Comparison of ENCODE assay signal across 15 cellular contexts in genomic region chr17:41895617-41896016, GRCh38. TPM values are rescaled to one million over a fixed set of nuclear protein-coding genes. Genes with fewer than 3 reads are reported as not detected.
DNase-seq lines count a peak whose midpoint lies in the region; ATAC-seq, FAIRE-seq and TF ChIP-seq lines count a peak whose summit lies in the region.
"Had no signal": no experiment of that assay in that cellular context is flagged by ENCODE, and none has a peak within 500 bp of the region (broad histone marks: within the 10 kb centered on the region; RNA-seq: fewer than 3 reads in every experiment).

No MANE protein-coding gene starts in this region.

- peaks cover 21% of the 10 kb centered on the region for H3K4me1 Mint-ChIP-seq in osteocyte (ENCODE audit: unreplicated experiment)
- H3K4me1 Mint-ChIP-seq in naive thymus-derived CD8-positive, alpha-beta T cell = peaks cover 0 to 4% (median under 1%) of the 10 kb centered on the region in 4 donors

- H3K4me2 ChIP-seq in A549 (peak overlapping the region; percentile 59), SK-N-SH (peak overlapping the region; percentile 37; the same call in 1 of the 2 replicates)

- no peak overlapping the region for H3K9ac ChIP-seq in SK-N-SH

- peaks cover 40% of the 10 kb centered on the region for H3K79me2 ChIP-seq in SK-N-SH (ENCODE audit: insufficient read depth)

- H3K27ac ChIP-seq in A549 (peak overlapping the region; percentile 67 to 81), SK-N-SH (ENCODE audit: low read depth in 2 of 2, low read length in 1 of 2) (peak overlapping the region; percentile 73 to 76)
- H3K27ac ChIP-seq: VCaP had no signal

- H2AFZ ChIP-seq in SK-N-SH (ENCODE audit: low read depth) = no peak overlapping the region

- CTCF ChIA-PET in A549 (lab: Yijun Ruan, JAX) = interaction anchor here (0.9 to 9.6 kb wide), 11 partner anchors 9 to 158 kb away, joined by 3 to 62 read pairs (median 4); partner anchors contain the start of gene ACLY
- CTCF ChIA-PET in SK-N-SH (lab: Yijun Ruan, JAX) = interaction anchor here (0.6 to 2.7 kb wide), 10 partner anchors 12 to 110 kb away, joined by 3 to 9 read pairs (median 4); partner anchors contain the start of genes ACLY and P3H4

- H3K4me1 ChIP-seq in A549 (peaks cover 80% of the 10 kb centered on the region), SK-N-SH (ENCODE audit: control insufficient read depth in 1 of 2, insufficient read depth in 2 of 2, low read depth in 1 of 2, low read length in 1 of 2) (peaks cover 15 to 28% of the 10 kb centered on the region in 2 experiments; a peak in 3 of 4 replicates)
- H3K4me1 ChIP-seq: breast epithelium had no signal

- no peaks in the 10 kb centered on the region for H3K27me3 ChIP-seq in SK-N-SH (ENCODE audit: insufficient read depth)
- H3K27me3 ChIP-seq: breast epithelium had no signal

- WGBS in A549 (ENCODE audit: missing lambda C conversion rate) = 86% methylated on average over 5 of the region's 5 CpGs
- 62% methylated on average over 5 of the region's 5 CpGs for WGBS in SK-N-SH (ENCODE audit: low lambda C conversion rate)

- H3K36me3 Mint-ChIP-seq in osteocyte (ENCODE audit: unreplicated experiment) = peaks cover 45% of the 10 kb centered on the region
- H3K36me3 Mint-ChIP-seq in naive thymus-derived CD8-positive, alpha-beta T cell = peaks cover 0 to 90% (median 12%) of the 10 kb centered on the region in 3 donors

- ATAC-seq in A549 = peak in 1 of 2 experiments; percentile 2; a peak in 2 of 6 replicates
- no peak for ATAC-seq in naive thymus-derived CD8-positive, alpha-beta T cell
- no peak for ATAC-seq in GM21367 (IDR thresholded peaks at IDR 0.05; ENCODE audit: unreplicated experiment)

- peaks cover 57 to 67% of the 10 kb centered on the region in 2 experiments for H3K36me3 ChIP-seq in SK-N-SH (replicated peaks in 1 of 2; ENCODE audit: control insufficient read depth in 1 of 2, insufficient read depth in 2 of 2, low read length in 1 of 2)
- H3K36me3 ChIP-seq: breast epithelium had no signal

- no peaks in the 10 kb centered on the region for H3K9me3 ChIP-seq in A549
- no peaks in the 10 kb centered on the region for H3K9me3 ChIP-seq in SK-N-SH
- H3K9me3 ChIP-seq: breast epithelium had no signal

- no peaks in the 10 kb centered on the region for H3K27me3 Mint-ChIP-seq in osteocyte (ENCODE audit: unreplicated experiment)
- H3K27me3 Mint-ChIP-seq in naive thymus-derived CD8-positive, alpha-beta T cell = no peaks in the 10 kb centered on the region
- H3K27me3 Mint-ChIP-seq: activated T-cell treated with anti-CD3 and anti-CD28 coated beads, Interleukin-2, amount 50 U/mL, for 24 hours had no signal

- H3K9me3 Mint-ChIP-seq in osteocyte (ENCODE audit: unreplicated experiment) = no peaks in the 10 kb centered on the region
- H3K9me3 Mint-ChIP-seq in naive thymus-derived CD8-positive, alpha-beta T cell = no peaks in the 10 kb centered on the region
- H3K9me3 Mint-ChIP-seq: activated T-cell treated with anti-CD3 and anti-CD28 coated beads, Interleukin-2, amount 50 U/mL, for 24 hours had no signal

- H3K4me3 Mint-ChIP-seq in osteocyte (ENCODE audit: unreplicated experiment) = no peak overlapping the region
- no peak overlapping the region for H3K4me3 Mint-ChIP-seq in naive thymus-derived CD8-positive, alpha-beta T cell
- H3K4me3 Mint-ChIP-seq: activated T-cell treated with anti-CD3 and anti-CD28 coated beads, Interleukin-2, amount 50 U/mL, for 24 hours had no signal

- H3K27ac Mint-ChIP-seq in osteocyte (ENCODE audit: unreplicated experiment) = peak overlapping the region; percentile 70
- peak overlapping the region in 3 of 10 donors; percentile 8 to 82 (median 63) for H3K27ac Mint-ChIP-seq in naive thymus-derived CD8-positive, alpha-beta T cell

- peaks cover 29% of the 10 kb centered on the region for H4K20me1 ChIP-seq in SK-N-SH (ENCODE audit: insufficient read depth)

- no peak for TF ChIP-seq EP300 in A549 (IDR thresholded peaks at IDR 0.05)
- TF ChIP-seq EP300 in SK-N-SH (IDR thresholded peaks at IDR 0.05; ENCODE audit: borderline replicate concordance in 1 of 2, low read depth in 1 of 2, low read length in 1 of 2) = peak in 1 of 2 experiments; percentile 48; a peak in 1 of 4 replicates

- no peaks in the 10 kb centered on the region for H3K9me2 ChIP-seq in SK-N-SH

- TF ChIP-seq POLR2A in A549 (IDR thresholded peaks at IDR 0.05; ENCODE audit: low read length) = no peak

- TF ChIP-seq CTCF in A549 (IDR thresholded peaks at IDR 0.05) (no peak), SK-N-SH (IDR thresholded peaks at IDR 0.05) (no peak), foreskin fibroblast (IDR thresholded peaks at IDR 0.05; ENCODE audit: low read depth, low read length) (no peak), osteocyte (IDR thresholded peaks at IDR 0.05) (no peak)

- no peak overlapping the region for H3K4me3 ChIP-seq in A549
- H3K4me3 ChIP-seq in SK-N-SH (ENCODE audit: low read depth in 2 of 2, low read length in 1 of 2) = no peak overlapping the region
- no peak overlapping the region for H3K4me3 ChIP-seq in foreskin fibroblast (ENCODE audit: low read depth in 1 of 2, low read length in 2 of 2)
- H3K4me3 ChIP-seq: breast epithelium had no signal

- no peak for FAIRE-seq in A549 (lab: Jason Lieb, UNC)

- POLR2A ChIA-PET in A549 (lab: Yijun Ruan, JAX) (interaction anchor here (1.3 to 2.2 kb wide), 3 partner anchors 12 to 54 kb away, joined by 3 to 12 read pairs (median 4); partner anchors contain the start of gene ODAD4), SK-N-SH (lab: Yijun Ruan, JAX) (interaction anchor here (1.9 to 2.0 kb wide), 2 partner anchors 23 to 31 kb away, joined by 6 to 9 read pairs; partner anchors contain the start of genes ACLY and KLHL11)
- POLR2A ChIA-PET in naive thymus-derived CD8-positive, alpha-beta T cell (lab: Charles Lee) = no interaction called here

- DNase-seq in A549 (ENCODE audit: low read depth in 1 of 2, low spot score in 1 of 2) (no peak), SK-N-SH (peak; percentile 55), foreskin fibroblast (peak; percentile 23 to 71), osteocyte (ENCODE audit: extremely low spot score, unreplicated experiment) (no peak), NCI-H774 (lab: John Stamatoyannopoulos, UW) (no peak), HT-29 (ENCODE audit: low spot score) (no peak)
- no peak for DNase-seq in naive thymus-derived CD8-positive, alpha-beta T cell
- DNase-seq: activated T-cell treated with anti-CD3 and anti-CD28 coated beads, Interleukin-2, amount 50 U/mL, for 24 hours; NCI-H1048; occipital lobe; SHP77 treated with DMSO at 0.1 percent for 48 hours; stimulated activated CD4-positive, alpha-beta T cell treated with anti-CD3 and anti-CD28 coated beads, Interleukin-4, amount 100 ng/mL, for 1 hour had no signal

- no peak for TF ChIP-seq RAD21 in A549 (conservative IDR thresholded peaks at IDR 0.05 in 1 of 2, IDR thresholded peaks at IDR 0.05 in 1 of 2)
- TF ChIP-seq RAD21 in SK-N-SH (IDR thresholded peaks at IDR 0.05; ENCODE audit: low read length) = no peak

- peaks cover 38% of the 10 kb centered on the region for H3F3A ChIP-seq in SK-N-SH (replicated peaks; ENCODE audit: insufficient read depth)

RNA-seq across cellular contexts. Expression of gene ACLY, which starts 23.1 kb away (rescaled TPM):
- polyA plus RNA-seq in A549 (2011; rRNA removed) (367 and 376 TPM in 2 replicates), A549 (2017; fragmentation: RNase III; extraction: RNeasy Plus Mini Kit Qiagen cat#74134 plus additional on column Dnase treatment) (337 to 355 TPM (median 344 TPM) in 3 replicates), SK-N-SH (2012; rRNA removed) (161 and 163 TPM in 2 replicates)
- polyA plus RNA-seq in A549 (2012; cell fraction: cytosol; rRNA removed) = 262 and 313 TPM in 2 replicates
- polyA plus RNA-seq in A549 (2012; cell fraction: nucleus; rRNA removed) = 414 and 459 TPM in 2 replicates
- polyA minus RNA-seq in A549 (2011; rRNA and poly(A)+ RNA removed) = 672 and 786 TPM in 2 replicates
- 104 and 131 TPM in 2 replicates for polyA plus RNA-seq in SK-N-SH (2012; cell fraction: cytosol; rRNA removed)
- polyA plus RNA-seq in SK-N-SH (2012; cell fraction: nucleus; rRNA removed) = 133 and 176 TPM in 2 replicates
- total RNA-seq in osteocyte = 141 and 143 TPM in 2 replicates
- total RNA-seq in naive thymus-derived CD8-positive, alpha-beta T cell = 10 to 100 TPM; 69.9 to 79.3 TPM
- polyA plus RNA-seq in naive thymus-derived CD8-positive, alpha-beta T cell = 10 to 100 TPM; 42.7 to 61.3 (median 50.1) TPM
- total RNA-seq in HT-29 (2014; rRNA removed; shearing (Covaris generic)) = 185 and 194 TPM in 2 replicates

RNA-seq across cellular contexts. Expression of gene KLHL11, which starts 30.4 kb away (rescaled TPM):
- polyA plus RNA-seq in A549 (2011; rRNA removed) (12.7 and 13.7 TPM in 2 replicates), A549 (2017; fragmentation: RNase III; extraction: RNeasy Plus Mini Kit Qiagen cat#74134 plus additional on column Dnase treatment) (3.1 to 3.8 TPM (median 3.8 TPM) in 3 replicates), SK-N-SH (2012; rRNA removed) (2.6 and 3.0 TPM in 2 replicates)
- 3.3 and 4.2 TPM in 2 replicates for polyA plus RNA-seq in A549 (2012; cell fraction: cytosol; rRNA removed)
- polyA plus RNA-seq in A549 (2012; cell fraction: nucleus; rRNA removed) = 2.4 and 2.8 TPM in 2 replicates
- polyA minus RNA-seq in A549 (2011; rRNA and poly(A)+ RNA removed) = 36.7 and 42.0 TPM in 2 replicates
- polyA plus RNA-seq in SK-N-SH (2012; cell fraction: cytosol; rRNA removed) = 2.2 and 2.7 TPM in 2 replicates
- 2.0 and 2.9 TPM in 2 replicates for polyA plus RNA-seq in SK-N-SH (2012; cell fraction: nucleus; rRNA removed)
- total RNA-seq in osteocyte = 16.0 and 18.4 TPM in 2 replicates
- 10 to 100 TPM; 21.6 to 22.6 TPM for total RNA-seq in naive thymus-derived CD8-positive, alpha-beta T cell
- 1 to 10 TPM; 5.0 to 6.3 (median 5.4) TPM for polyA plus RNA-seq in naive thymus-derived CD8-positive, alpha-beta T cell
- total RNA-seq in HT-29 (2014; rRNA removed; shearing (Covaris generic)) = 23.4 and 25.1 TPM in 2 replicates

RNA-seq across cellular contexts. Expression of gene ODAD4, which starts 34.8 kb away (rescaled TPM):
- polyA plus RNA-seq in A549 (2011; rRNA removed) (2.0 and 2.3 TPM in 2 replicates), A549 (2017; fragmentation: RNase III; extraction: RNeasy Plus Mini Kit Qiagen cat#74134 plus additional on column Dnase treatment) (2.2 to 2.5 TPM (median 2.3 TPM) in 3 replicates), SK-N-SH (2012; rRNA removed) (1.1 and 1.6 TPM in 2 replicates)
- 0.47 and 0.56 TPM in 2 replicates for polyA plus RNA-seq in A549 (2012; cell fraction: cytosol; rRNA removed)
- polyA plus RNA-seq in A549 (2012; cell fraction: nucleus; rRNA removed) = 0.64 and 0.80 TPM in 2 replicates
- 2.8 TPM in 2 replicates for polyA minus RNA-seq in A549 (2011; rRNA and poly(A)+ RNA removed)
- polyA plus RNA-seq in SK-N-SH (2012; cell fraction: cytosol; rRNA removed) = 1.2 and 1.3 TPM in 2 replicates
- 5.3 and 5.7 TPM in 2 replicates for polyA plus RNA-seq in SK-N-SH (2012; cell fraction: nucleus; rRNA removed)
- 1.9 and 2.5 TPM in 2 replicates for total RNA-seq in osteocyte
- total RNA-seq in naive thymus-derived CD8-positive, alpha-beta T cell = not detected
- under 1 TPM in 2 of 3 donors, not detected in 1; 0.08 to 0.09 TPM for polyA plus RNA-seq in naive thymus-derived CD8-positive, alpha-beta T cell
- 0.55 and 0.64 TPM in 2 replicates for total RNA-seq in HT-29 (2014; rRNA removed; shearing (Covaris generic))

RNA-seq across cellular contexts. Expression of gene KLHL10, which starts 58.0 kb away (rescaled TPM):
- polyA plus RNA-seq in A549 (2011; rRNA removed) = 0.13 and 0.19 TPM in 2 replicates
- 0.06 and 0.09 TPM in 2 replicates for polyA plus RNA-seq in A549 (2012; cell fraction: cytosol; rRNA removed)
- polyA plus RNA-seq in A549 (2012; cell fraction: nucleus; rRNA removed) = 0.05 and 0.08 TPM in 2 replicates
- 0.04 to 0.12 TPM (median 0.05 TPM) in 3 replicates for polyA plus RNA-seq in A549 (2017; fragmentation: RNase III; extraction: RNeasy Plus Mini Kit Qiagen cat#74134 plus additional on column Dnase treatment)
- 0.54 TPM in 1 of 2 replicates, not detected in the other for polyA minus RNA-seq in A549 (2011; rRNA and poly(A)+ RNA removed)
- polyA plus RNA-seq in SK-N-SH (2012; rRNA removed) = 0.02 and 0.03 TPM in 2 replicates
- 0.04 and 0.05 TPM in 2 replicates for polyA plus RNA-seq in SK-N-SH (2012; cell fraction: cytosol; rRNA removed)
- 0.30 and 0.42 TPM in 2 replicates for polyA plus RNA-seq in SK-N-SH (2012; cell fraction: nucleus; rRNA removed)
- total RNA-seq in osteocyte = not detected in 2 replicates
- not detected for total RNA-seq in naive thymus-derived CD8-positive, alpha-beta T cell
- under 1 TPM in 1 of 3 donors, not detected in 2; 0.09 TPM for polyA plus RNA-seq in naive thymus-derived CD8-positive, alpha-beta T cell
- total RNA-seq in HT-29 (2014; rRNA removed; shearing (Covaris generic)) = not detected in 2 replicates
- total RNA-seq: occipital lobe had no signal

RNA-seq across cellular contexts. Expression of gene NT5C3B, which starts 59.6 kb away (rescaled TPM):
- polyA plus RNA-seq in A549 (2011; rRNA removed) = 167 and 171 TPM in 2 replicates
- polyA plus RNA-seq in A549 (2012; cell fraction: cytosol; rRNA removed) = 123 and 126 TPM in 2 replicates
- 81.6 and 83.4 TPM in 2 replicates for polyA plus RNA-seq in A549 (2012; cell fraction: nucleus; rRNA removed)
- 109 to 118 TPM (median 114 TPM) in 3 replicates for polyA plus RNA-seq in A549 (2017; fragmentation: RNase III; extraction: RNeasy Plus Mini Kit Qiagen cat#74134 plus additional on column Dnase treatment)
- polyA minus RNA-seq in A549 (2011; rRNA and poly(A)+ RNA removed) = 75.3 and 79.7 TPM in 2 replicates
- 87.4 and 98.0 TPM in 2 replicates for polyA plus RNA-seq in SK-N-SH (2012; rRNA removed)
- polyA plus RNA-seq in SK-N-SH (2012; cell fraction: cytosol; rRNA removed) = 105 and 106 TPM in 2 replicates
- 85.1 and 94.9 TPM in 2 replicates for polyA plus RNA-seq in SK-N-SH (2012; cell fraction: nucleus; rRNA removed)
- 58.9 and 63.6 TPM in 2 replicates for total RNA-seq in osteocyte
- total RNA-seq in naive thymus-derived CD8-positive, alpha-beta T cell = 10 to 100 TPM; 51.3 to 54.0 TPM
- polyA plus RNA-seq in naive thymus-derived CD8-positive, alpha-beta T cell = 10 to 100 TPM; 38.4 to 64.7 (median 41.5) TPM
- total RNA-seq in HT-29 (2014; rRNA removed; shearing (Covaris generic)) = 35.8 and 39.0 TPM in 2 replicates

Comparison
In these comparisons a context has a peak if more than half of its experiments do, and no peak if none do; other contexts are left out.
1. DNase-seq: peak in SK-N-SH (single experiment) and foreskin fibroblast (2 of 2); none in A549 (0 of 2), osteocyte (single experiment), naive thymus-derived CD8-positive, alpha-beta T cell (0 of 10), NCI-H774 (single experiment) and HT-29 (single experiment).
2. Of the 12 proteins assayed by ChIP-seq in both A549 and SK-N-SH: peak only in A549: none; only in SK-N-SH: RCOR1; in both: none; in neither: 10; mixed calls (peak in some experiments, not most) for 1.